ENCODE assay signal across 17 cellular contexts in the genomic region with DNA sequence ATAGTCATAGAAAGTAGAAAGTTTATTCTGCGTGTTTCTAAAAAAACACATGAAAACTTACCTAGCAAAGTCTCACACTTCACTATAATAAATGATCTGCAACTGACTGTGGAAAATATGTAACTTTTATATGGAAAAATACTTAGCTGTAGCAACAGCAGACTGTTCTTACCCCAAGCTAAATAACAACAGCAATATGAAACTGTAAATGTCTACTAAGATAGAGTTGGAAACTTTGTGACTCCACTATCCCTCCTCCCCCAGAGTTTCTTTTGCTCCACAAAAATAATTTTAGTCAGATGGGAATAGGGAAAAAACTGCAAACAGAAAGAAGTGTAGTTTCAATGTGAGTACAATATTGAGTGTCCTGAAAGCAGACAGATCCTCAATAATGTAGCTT. TPM values are rescaled to one million over a fixed set of nuclear protein-coding genes. Genes with fewer than 3 reads are reported as not detected.
DNase-seq lines count a peak whose midpoint lies in the region; TF ChIP-seq lines count a peak whose summit lies in the region.
"Had no signal": no experiment of that assay in that cellular context is flagged by ENCODE, and none has a peak within 500 bp of the region (broad histone marks: within the 10 kb centered on the region; RNA-seq: fewer than 3 reads in every experiment).

No MANE protein-coding gene starts in this region.

- in situ Hi-C loops in GM23248 (cut with MboI): no loop called here
- in situ Hi-C loops in GM13977 (cut with MboI; ENCODE audit: low pct_unique_long_range_greater_than_20kb, low sequenced_read_pairs, unreplicated experiment): no loop called here

- H3K27me3 ChIP-seq in DOHH2 (ENCODE audit: control insufficient read depth, low read length) (no peaks in the 10 kb centered on the region), GM23248 (replicated peaks; ENCODE audit: insufficient read depth) (no peaks in the 10 kb centered on the region), neural progenitor cell (no peaks in the 10 kb centered on the region)
- H3K27me3 ChIP-seq: tibial artery had no signal

- peak overlapping the region; percentile 61 for H3K4me2 ChIP-seq in DOHH2 (ENCODE audit: low read length)
- no peak overlapping the region for H3K4me2 ChIP-seq in GM23248 (ENCODE audit: unreplicated experiment)
- H3K4me2 ChIP-seq in neural progenitor cell: peak overlapping the region; percentile 16

- H3K9me3 Mint-ChIP-seq in activated naive CD8-positive, alpha-beta T cell treated with anti-CD3 and anti-CD28 coated beads for 36 hours: peaks cover 2% of the 10 kb centered on the region
- no peaks in the 10 kb centered on the region for H3K9me3 Mint-ChIP-seq in neural progenitor cell
- H3K9me3 Mint-ChIP-seq: immature natural killer cell had no signal

- H4K20me1 ChIP-seq in DOHH2 (ENCODE audit: control insufficient read depth, insufficient read depth, low read depth, low read length) (no peaks in the 10 kb centered on the region), GM23248 (ENCODE audit: insufficient read depth) (no peaks in the 10 kb centered on the region), neural progenitor cell (ENCODE audit: low read depth) (no peaks in the 10 kb centered on the region)

- H2AFZ ChIP-seq in GM23248: peak overlapping the region; percentile 17; the same call in 1 of the 2 replicates
- H2AFZ ChIP-seq in neural progenitor cell (replicated peaks): no peak overlapping the region
- H2AFZ ChIP-seq: parathyroid adenoma had no signal

- H3K9me2 ChIP-seq in DOHH2 (replicated peaks; ENCODE audit: control insufficient read depth, low read length): no peaks in the 10 kb centered on the region
- H3K9me2 ChIP-seq in GM23248 (ENCODE audit: insufficient read depth): no peaks in the 10 kb centered on the region

- H3K79me2 ChIP-seq in DOHH2 (ENCODE audit: control insufficient read depth, low read length) (peaks cover 22% of the 10 kb centered on the region), GM23248 (ENCODE audit: insufficient read depth) (peaks cover 84% of the 10 kb centered on the region), neural progenitor cell (ENCODE audit: low read depth) (no peaks in the 10 kb centered on the region)

- H3K4me3 ChIP-seq in DOHH2 (ENCODE audit: low read length): peak overlapping the region; percentile 41
- H3K4me3 ChIP-seq in GM23248: no peak overlapping the region
- H3K4me3 ChIP-seq in neural progenitor cell: no peak overlapping the region
- H3K4me3 ChIP-seq: tibial artery had no signal

- H3K36me3 Mint-ChIP-seq in activated naive CD8-positive, alpha-beta T cell treated with anti-CD3 and anti-CD28 coated beads for 36 hours: peaks cover 30% of the 10 kb centered on the region
- H3K36me3 Mint-ChIP-seq in neural progenitor cell: peaks cover 16% of the 10 kb centered on the region
- H3K36me3 Mint-ChIP-seq: immature natural killer cell had no signal

- no peaks in the 10 kb centered on the region for H3K9me3 ChIP-seq in DOHH2 (ENCODE audit: control insufficient read depth, insufficient read depth, low read length)
- H3K9me3 ChIP-seq in GM23248 (ENCODE audit: low read depth): no peaks in the 10 kb centered on the region
- H3K9me3 ChIP-seq in neural progenitor cell (ENCODE audit: low read depth): no peaks in the 10 kb centered on the region
- H3K9me3 ChIP-seq: tibial artery had no signal

- H3K27me3 Mint-ChIP-seq in activated naive CD8-positive, alpha-beta T cell treated with anti-CD3 and anti-CD28 coated beads for 36 hours: no peaks in the 10 kb centered on the region
- no peaks in the 10 kb centered on the region for H3K27me3 Mint-ChIP-seq in neural progenitor cell (ENCODE audit: insufficient read depth, low read depth)

- H3K9ac ChIP-seq in GM23248 (no peak overlapping the region), neural progenitor cell (no peak overlapping the region)
- H3K9ac ChIP-seq: parathyroid adenoma had no signal

- H3K4me3 Mint-ChIP-seq in activated naive CD8-positive, alpha-beta T cell treated with anti-CD3 and anti-CD28 coated beads for 36 hours: no peak overlapping the region
- no peak overlapping the region for H3K4me3 Mint-ChIP-seq in neural progenitor cell
- H3K4me3 Mint-ChIP-seq: immature natural killer cell had no signal

- H3K36me3 ChIP-seq in DOHH2 (ENCODE audit: control insufficient read depth, low read length) (no peaks in the 10 kb centered on the region), GM23248 (ENCODE audit: low read depth) (no peaks in the 10 kb centered on the region), neural progenitor cell (no peaks in the 10 kb centered on the region)
- H3K36me3 ChIP-seq: tibial artery had no signal

- WGBS in GM23248 (ENCODE audit: low coverage in 1 of 2, low lambda C conversion rate in 2 of 2, missing lambda C conversion rate in 2 of 2), 2 experiments: 100% methylated on average over 1 of the region's 1 CpG

- DNase-seq in GM23248 (no peak), neural progenitor cell (ENCODE audit: low spot score) (no peak), GM13977 (ENCODE audit: low spot score) (no peak), cerebellum (ENCODE audit: low spot score) (no peak), DMS153 (lab: John Stamatoyannopoulos, UW) (no peak)
- DNase-seq in activated naive CD8-positive, alpha-beta T cell treated with anti-CD3 and anti-CD28 coated beads for 36 hours: no peak
- DNase-seq: activated CD8-positive, alpha-beta memory T cell treated with anti-CD3 and anti-CD28 coated beads for 24 hours; activated naive CD4-positive, alpha-beta T cell treated with anti-CD3 and anti-CD28 coated beads, Interleukin-2, amount 50 U/mL, for 16 hours; aorta; C1 segment of cervical spinal cord; immature natural killer cell; NCI-H1048; stimulated activated CD4-positive, alpha-beta T cell treated with anti-CD3 and anti-CD28 coated beads, Interleukin-1b, Interleukin-23, amount 100 ng/mL, for 48 hours; T-helper 2 cell; tibial artery had no signal

- H3K4me1 ChIP-seq in DOHH2 (ENCODE audit: control insufficient read depth, low read length) (peaks cover 49% of the 10 kb centered on the region), GM23248 (ENCODE audit: insufficient read depth) (peaks cover 51% of the 10 kb centered on the region), neural progenitor cell (peaks cover 52% of the 10 kb centered on the region)
- H3K4me1 ChIP-seq: parathyroid adenoma had no signal

- H3K27ac Mint-ChIP-seq in activated naive CD8-positive, alpha-beta T cell treated with anti-CD3 and anti-CD28 coated beads for 36 hours: peak overlapping the region; percentile 65
- H3K27ac Mint-ChIP-seq in neural progenitor cell: no peak overlapping the region
- H3K27ac Mint-ChIP-seq: immature natural killer cell had no signal

- TF ChIP-seq CTCF in DOHH2 (IDR thresholded peaks at IDR 0.05; ENCODE audit: low read depth, low read length, poor library complexity, severe bottlenecking): no peak
- no peak for TF ChIP-seq CTCF in neural progenitor cell (IDR thresholded peaks at IDR 0.05)
- no peak for TF ChIP-seq CTCF in GM13977 (IDR thresholded peaks at IDR 0.05; ENCODE audit: extremely low read depth, insufficient read depth, missing control alignments)

- peaks cover 74% of the 10 kb centered on the region for H3K4me1 Mint-ChIP-seq in activated naive CD8-positive, alpha-beta T cell treated with anti-CD3 and anti-CD28 coated beads for 36 hours
- peaks cover 48% of the 10 kb centered on the region for H3K4me1 Mint-ChIP-seq in neural progenitor cell

- H3F3A ChIP-seq in DOHH2 (ENCODE audit: control insufficient read depth, insufficient read depth) (0 out of 2 replicates have a peak, but pooled peaks cover 3% of the 10 kb centered on the region), GM23248 (ENCODE audit: insufficient read depth) (peaks cover 21% of the 10 kb centered on the region), neural progenitor cell (ENCODE audit: low read depth) (peaks cover 9% of the 10 kb centered on the region)

- no peak overlapping the region for H3K27ac ChIP-seq in DOHH2 (ENCODE audit: low read depth, low read length)
- no peak overlapping the region for H3K27ac ChIP-seq in GM23248
- no peak overlapping the region for H3K27ac ChIP-seq in neural progenitor cell
- H3K27ac ChIP-seq: parathyroid adenoma, tibial artery had no signal

RNA-seq across cellular contexts. Expression of a gene that starts 21.0 kb away (rescaled TPM):
- total RNA-seq in GM23248 (2014; rRNA removed; shearing (Covaris generic)): 11.9 and 12.1 TPM in 2 replicates
- 7.1 and 7.5 TPM in 2 replicates for polyA plus RNA-seq in GM23248 (2016; fragmentation: Nextera tagmentation; extraction: Ambion mirVana)
- 10 to 100 TPM; 68.0 to 69.9 TPM for total RNA-seq in activated naive CD8-positive, alpha-beta T cell treated with anti-CD3 and anti-CD28 coated beads for 36 hours
- 23.8 and 39.1 TPM in 2 replicates for total RNA-seq in neural progenitor cell (ENCODE audit: low replicate concordance)
- total RNA-seq in cerebellum: 63.4 TPM
